ENCODE assay signal across 19 cellular contexts in the genomic region with DNA sequence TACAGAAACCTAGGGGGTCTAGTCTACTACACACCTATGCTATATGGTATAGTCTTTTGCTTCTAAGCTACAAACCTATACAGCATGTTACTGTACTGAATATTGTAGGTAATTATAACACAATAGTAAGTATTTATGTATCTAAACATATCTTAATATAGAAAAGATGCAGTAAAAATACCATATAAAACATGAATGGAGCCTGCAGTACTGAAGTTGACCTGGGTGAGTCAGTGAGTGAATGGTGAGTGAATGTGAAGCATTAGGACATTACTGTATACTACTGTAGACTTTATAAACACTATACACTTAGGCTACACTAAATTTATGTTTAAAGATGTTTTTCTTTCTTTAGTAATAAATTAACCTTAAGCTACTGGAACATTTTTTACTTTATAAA. TPM values are rescaled to one million over a fixed set of nuclear protein-coding genes. Genes with fewer than 3 reads are reported as not detected.
"Had no signal": no experiment of that assay in that cellular context is flagged by ENCODE, and none has a peak within 500 bp of the region (broad histone marks: within the 10 kb centered on the region; RNA-seq: fewer than 3 reads in every experiment).

No MANE protein-coding gene starts in this region.

- H3K9me3 ChIP-seq: colonic mucosa, gastrocnemius medialis, heart left ventricle, left ventricle myocardium inferior, thoracic aorta had no signal

- H3K4me1 Mint-ChIP-seq: WTC11 had no signal

- H3K27ac ChIP-seq: colonic mucosa, gastrocnemius medialis, heart left ventricle, left ventricle myocardium inferior, thoracic aorta had no signal

- ATAC-seq: activated naive CD8-positive, alpha-beta T cell treated with anti-CD3 and anti-CD28 coated beads, Interleukin-2, amount 50 U/mL, for 24 hours; activated T-cell treated with anti-CD3 and anti-CD28 coated beads, Interleukin-2, amount 50 U/mL, for 4 hours; gastrocnemius medialis; heart left ventricle; stimulated activated naive B cell treated with anti-CD40 and anti-IgM and Interleukin-4, amounts not matched to agents 10 μg/mL and 1 μg/mL and 100 μg/mL, for 72 hours; WTC11 had no signal

- H3K4me3 ChIP-seq: colonic mucosa, gastrocnemius medialis, heart left ventricle, left ventricle myocardium inferior, thoracic aorta had no signal

- H3K4me3 Mint-ChIP-seq: activated CD4-positive, alpha-beta memory T cell treated with anti-CD3 and anti-CD28 coated beads, Interleukin-2, amount 10 ng/mL, durations not matched to agents 7 days and 5 days; activated naive CD4-positive, alpha-beta T cell treated with anti-CD3 and anti-CD28 coated beads, Interleukin-2, amount 10 ng/mL, durations not matched to agents 7 days and 5 days; activated naive CD8-positive, alpha-beta T cell treated with anti-CD3 and anti-CD28 coated beads, Interleukin-2, amount 50 U/mL, for 24 hours; activated T-cell treated with anti-CD3 and anti-CD28 coated beads, Interleukin-2, amount 50 U/mL, for 4 hours; brain; stimulated activated naive B cell treated with anti-CD40 and anti-IgM and Interleukin-4, amounts not matched to agents 10 μg/mL and 1 μg/mL and 100 μg/mL, for 72 hours; WTC11 had no signal

- H3K9me3 Mint-ChIP-seq: activated naive CD8-positive, alpha-beta T cell treated with anti-CD3 and anti-CD28 coated beads, Interleukin-2, amount 50 U/mL, for 24 hours; activated T-cell treated with anti-CD3 and anti-CD28 coated beads, Interleukin-2, amount 50 U/mL, for 4 hours; stimulated activated naive B cell treated with anti-CD40 and anti-IgM and Interleukin-4, amounts not matched to agents 10 μg/mL and 1 μg/mL and 100 μg/mL, for 72 hours; WTC11 had no signal

- H3K27ac Mint-ChIP-seq: activated CD4-positive, alpha-beta memory T cell treated with anti-CD3 and anti-CD28 coated beads, Interleukin-2, amount 10 ng/mL, durations not matched to agents 7 days and 5 days; activated naive CD4-positive, alpha-beta T cell treated with anti-CD3 and anti-CD28 coated beads, Interleukin-2, amount 10 ng/mL, durations not matched to agents 7 days and 5 days; activated naive CD8-positive, alpha-beta T cell treated with anti-CD3 and anti-CD28 coated beads, Interleukin-2, amount 50 U/mL, for 24 hours; brain; stimulated activated naive B cell treated with anti-CD40 and anti-IgM and Interleukin-4, amounts not matched to agents 10 μg/mL and 1 μg/mL and 100 μg/mL, for 72 hours; WTC11 had no signal

- H3K27me3 ChIP-seq: colonic mucosa, gastrocnemius medialis, heart left ventricle had no signal

- DNase-seq: activated CD4-positive, alpha-beta memory T cell treated with anti-CD3 and anti-CD28 coated beads, Interleukin-2, amount 10 ng/mL, durations not matched to agents 7 days and 5 days; activated CD4-positive, alpha-beta T cell treated with anti-CD3 and anti-CD28 coated beads for 48 hours; activated effector memory CD4-positive, alpha-beta T cell treated with Interleukin-2 at 50 U/mL for 16 hours; activated naive CD4-positive, alpha-beta T cell treated with anti-CD3 and anti-CD28 coated beads, Interleukin-2, amount 10 ng/mL, durations not matched to agents 7 days and 5 days; activated naive CD8-positive, alpha-beta T cell treated with anti-CD3 and anti-CD28 coated beads, Interleukin-2, amount 50 U/mL, for 24 hours; activated T-cell treated with anti-CD3 and anti-CD28 coated beads, Interleukin-2, amount 50 U/mL, for 4 hours; anterior cingulate cortex; central memory CD4-positive, alpha-beta T cell; colonic mucosa; erythroblast; gastrocnemius medialis; heart left ventricle; kidney glomerular epithelial cell; left ventricle myocardium inferior; retina; stimulated activated naive B cell treated with anti-CD40 and anti-IgM and Interleukin-4, amounts not matched to agents 10 μg/mL and 1 μg/mL and 100 μg/mL, for 72 hours had no signal

- H3K27me3 Mint-ChIP-seq: activated CD4-positive, alpha-beta memory T cell treated with anti-CD3 and anti-CD28 coated beads, Interleukin-2, amount 10 ng/mL, durations not matched to agents 7 days and 5 days; activated naive CD4-positive, alpha-beta T cell treated with anti-CD3 and anti-CD28 coated beads, Interleukin-2, amount 10 ng/mL, durations not matched to agents 7 days and 5 days; activated naive CD8-positive, alpha-beta T cell treated with anti-CD3 and anti-CD28 coated beads, Interleukin-2, amount 50 U/mL, for 24 hours; brain; stimulated activated naive B cell treated with anti-CD40 and anti-IgM and Interleukin-4, amounts not matched to agents 10 μg/mL and 1 μg/mL and 100 μg/mL, for 72 hours had no signal

- H3K4me1 ChIP-seq: colonic mucosa, gastrocnemius medialis, left ventricle myocardium inferior had no signal

- H3K36me3 ChIP-seq: colonic mucosa, gastrocnemius medialis, heart left ventricle, left ventricle myocardium inferior, thoracic aorta had no signal

- H3K36me3 Mint-ChIP-seq: brain; stimulated activated naive B cell treated with anti-CD40 and anti-IgM and Interleukin-4, amounts not matched to agents 10 μg/mL and 1 μg/mL and 100 μg/mL, for 72 hours; WTC11 had no signal

RNA-seq across cellular contexts. Expression of gene ABCD2, which starts 13.1 kb away (rescaled TPM):
- total RNA-seq: WTC11 had no signal
